ENCODE assay signal across 8 cellular contexts in genomic region chr4:681736-682451, GRCh38. TPM values are rescaled to one million over a fixed set of nuclear protein-coding genes. Genes with fewer than 3 reads are reported as not detected.
DNase-seq lines count a peak whose midpoint lies in the region; ATAC-seq and TF ChIP-seq lines count a peak whose summit lies in the region.

No MANE protein-coding gene starts in this region.

- H3K4me1 ChIP-seq in right atrium auricular region (peaks cover 0 to 32% of the 10 kb centered on the region in 2 donors), right cardiac atrium (ENCODE audit: control insufficient read depth, insufficient read depth, low read length) (no peaks in the 10 kb centered on the region), vagina (peaks cover 44% of the 10 kb centered on the region), tibial nerve (peaks cover 0 to 39% (median 11%) of the 10 kb centered on the region in 4 donors)

- intact Hi-C loops in Right ventricle myocardium superior (cut with DNase I), result no loop called here
- intact Hi-C loops in right cardiac atrium (cut with DNase I), result no loop called here
- intact Hi-C loops in vagina (cut with DNase I), result no loop called here

- TF ChIP-seq EP300 in tibial nerve (IDR thresholded peaks at IDR 0.05), result no peak

- no peaks in the 10 kb centered on the region for H3K27me3 ChIP-seq in right atrium auricular region
- H3K27me3 ChIP-seq in right cardiac atrium (ENCODE audit: control insufficient read depth, insufficient read depth), result no peaks in the 10 kb centered on the region
- no peaks in the 10 kb centered on the region for H3K27me3 ChIP-seq in vagina
- no peaks in the 10 kb centered on the region for H3K27me3 ChIP-seq in tibial nerve

- 85% methylated on average over 55 of the region's 58 CpGs for WGBS in right cardiac atrium
- WGBS in tibial nerve, 2 donors, result 56 to 77% methylated on average over 23 to 53 of the region's 58 CpGs

- no peak for ATAC-seq in Right ventricle myocardium superior (ENCODE audit: poor library complexity)
- ATAC-seq in right cardiac atrium, result no peak

- no peaks in the 10 kb centered on the region for H3K9me3 ChIP-seq in right atrium auricular region
- no peaks in the 10 kb centered on the region for H3K9me3 ChIP-seq in right cardiac atrium (ENCODE audit: control insufficient read depth, low read length)
- no peaks in the 10 kb centered on the region for H3K9me3 ChIP-seq in vagina
- no peaks in the 10 kb centered on the region for H3K9me3 ChIP-seq in tibial nerve

- TF ChIP-seq CTCF in right atrium auricular region (IDR thresholded peaks at IDR 0.05) (no peak), vagina (IDR thresholded peaks at IDR 0.05) (no peak), tibial nerve (IDR thresholded peaks at IDR 0.05) (no peak)

- H3K27ac ChIP-seq in right atrium auricular region, result no peak overlapping the region
- no peak overlapping the region for H3K27ac ChIP-seq in right cardiac atrium (ENCODE audit: low read length)
- H3K27ac ChIP-seq in vagina, result no peak overlapping the region
- no peak overlapping the region for H3K27ac ChIP-seq in tibial nerve

- TF ChIP-seq POLR2A in vagina (IDR thresholded peaks at IDR 0.05), result no peak
- no peak for TF ChIP-seq POLR2A in tibial nerve (IDR thresholded peaks at IDR 0.05)

- DNase-seq in Right ventricle myocardium superior, result peak; percentile 67
- DNase-seq in right atrium auricular region (ENCODE audit: low spot score), result no peak
- peak; percentile 15 for DNase-seq in OCI-M1 (lab: John Stamatoyannopoulos, UW)
- DNase-seq in right cardiac atrium, result peak in 2 of 3 donors; percentile 74 to 80
- no peak for DNase-seq in vagina (ENCODE audit: extremely low spot score in 2 of 2)
- no peak for DNase-seq in NCI-H446 (lab: John Stamatoyannopoulos, UW)
- DNase-seq in midbrain (lab: John Stamatoyannopoulos, UW), result no peak
- DNase-seq in tibial nerve (ENCODE audit: low spot score in 2 of 2), result no peak

- no peaks in the 10 kb centered on the region for H3K36me3 ChIP-seq in right atrium auricular region
- no peaks in the 10 kb centered on the region for H3K36me3 ChIP-seq in vagina
- H3K36me3 ChIP-seq in tibial nerve, result no peaks in the 10 kb centered on the region

- H3K4me3 ChIP-seq in right atrium auricular region, result no peak overlapping the region
- H3K4me3 ChIP-seq in right cardiac atrium (ENCODE audit: low read length), result no peak overlapping the region
- H3K4me3 ChIP-seq in vagina, result peak overlapping the region; percentile 25 to 77
- H3K4me3 ChIP-seq in tibial nerve, result no peak overlapping the region

RNA-seq across cellular contexts. Expression of gene SLC49A3, which starts 7.1 kb away (rescaled TPM):
- total RNA-seq in Right ventricle myocardium superior (14.6 TPM), right atrium auricular region (10 to 100 TPM in 1 of 2 donors, 1 to 10 TPM in 1; 10.0 to 12.0 TPM), right cardiac atrium (10 to 100 TPM; 13.7 to 19.5 (median 16.9) TPM), vagina (11.0 TPM), tibial nerve (10 to 100 TPM in 3 of 4 donors, 1 to 10 TPM in 1; 5.9 to 18.0 (median 14.3) TPM)
- polyA plus RNA-seq in right cardiac atrium, result 10.6 TPM

RNA-seq across cellular contexts. Expression of gene MYL5, which starts 7.6 kb away (rescaled TPM):
- total RNA-seq in Right ventricle myocardium superior (3.7 TPM), right atrium auricular region (1 to 10 TPM; 3.2 to 3.6 TPM), right cardiac atrium (1 to 10 TPM; 4.0 to 6.0 (median 4.7) TPM), vagina (3.4 TPM), tibial nerve (10 to 100 TPM in 3 of 4 donors, 1 to 10 TPM in 1; 5.2 to 32.8 (median 12.9) TPM)
- 3.8 TPM for polyA plus RNA-seq in right cardiac atrium

RNA-seq across cellular contexts. Expression of gene ATP5ME, which starts 7.8 kb away (rescaled TPM):
- total RNA-seq in Right ventricle myocardium superior (1,145 TPM), right atrium auricular region (100 to 1,000 TPM in 1 of 2 donors, 10 to 100 TPM in 1; 85.1 to 265 TPM), right cardiac atrium (100 to 1,000 TPM; 689 to 911 (median 734) TPM), vagina (181 TPM), tibial nerve (100 to 1,000 TPM in 3 of 4 donors, 10 to 100 TPM in 1; 50.0 to 219 (median 139) TPM)
- 1,352 TPM for polyA plus RNA-seq in right cardiac atrium

RNA-seq across cellular contexts. Expression of gene PCGF3, which starts 23.7 kb away (rescaled TPM):
- total RNA-seq in Right ventricle myocardium superior, result 20.8 TPM
- total RNA-seq in right atrium auricular region, result 10 to 100 TPM; 17.9 to 22.6 TPM
- 10 to 100 TPM; 25.0 to 28.6 (median 26.4) TPM for total RNA-seq in right cardiac atrium
- polyA plus RNA-seq in right cardiac atrium, result 30.1 TPM
- total RNA-seq in vagina, result 64.8 TPM
- 100 to 1,000 TPM in 2 of 4 donors, 10 to 100 TPM in 2; 54.8 to 123 (median 90.5) TPM for total RNA-seq in tibial nerve

RNA-seq across cellular contexts. Expression of gene PDE6B, which starts 56.5 kb away (rescaled TPM):
- 1.1 TPM for total RNA-seq in Right ventricle myocardium superior
- 1 to 10 TPM; 2.3 to 4.6 TPM for total RNA-seq in right atrium auricular region
- total RNA-seq in right cardiac atrium, result 1 to 10 TPM; 6.8 to 7.5 (median 7.0) TPM
- 3.6 TPM for polyA plus RNA-seq in right cardiac atrium
- 4.2 TPM for total RNA-seq in vagina
- 1 to 10 TPM in 1 of 4 donors, under 1 TPM in 1, not detected in 2; 0.98 to 1.3 TPM for total RNA-seq in tibial nerve

Comparison
In these comparisons a context has a peak if more than half of its experiments do, and no peak if none do; other contexts are left out.
1. DNase-seq: peak in Right ventricle myocardium superior (single experiment), OCI-M1 (single experiment) and right cardiac atrium (2 of 3); none in right atrium auricular region (single experiment), vagina (0 of 2), NCI-H446 (0 of 2), midbrain (single experiment) and tibial nerve (0 of 2).
2. H3K4me3 ChIP-seq: peak in vagina (2 of 2); none in right atrium auricular region (0 of 2), right cardiac atrium (single experiment) and tibial nerve (0 of 4).